In genomic region chr15:88219623-88220022, GRCh38 we compare ENCODE assay signal across 18 cellular contexts. TPM values are rescaled to one million over a fixed set of nuclear protein-coding genes. Genes with fewer than 3 reads are reported as not detected.
DNase-seq lines count a peak whose midpoint lies in the region; ATAC-seq, FAIRE-seq and TF ChIP-seq lines count a peak whose summit lies in the region.
"Had no signal": no experiment of that assay in that cellular context is flagged by ENCODE, and none has a peak within 500 bp of the region (broad histone marks: within the 10 kb centered on the region; RNA-seq: fewer than 3 reads in every experiment).

No MANE protein-coding gene starts in this region.

- H3K27ac ChIP-seq in IMR-90 (ENCODE audit: insufficient read depth, low read length) (no peak overlapping the region), tibial artery (peak overlapping the region; percentile 16 to 34), transverse colon (no peak overlapping the region)
- H3K27ac ChIP-seq: BLaER1 treated with 17β-estradiol and CSF1 and Interleukin-3, amounts not matched to agents 10 nM and 100 nM had no signal

- H3K4me1 Mint-ChIP-seq in neural crest cell, result no peaks in the 10 kb centered on the region
- H3K4me1 Mint-ChIP-seq: CD4-positive, CD25-positive, alpha-beta regulatory T cell had no signal

- WGBS in IMR-90 (ENCODE audit: extremely low coverage in 2 of 2, insufficient read length in 1 of 2), 2 experiments, result no CpG with 5 or more reads among the region's 3 CpGs
- 46 to 50% methylated on average over 2 to 3 of the region's 3 CpGs for WGBS in transverse colon (ENCODE audit: low coverage in 1 of 2), 2 donors

- H2BK20ac ChIP-seq in IMR-90 (ENCODE audit: low read depth, low read length), result no peak overlapping the region

- H3K4ac ChIP-seq in IMR-90 (ENCODE audit: low read depth, low read length), result no peak overlapping the region

- no peak overlapping the region for H4K91ac ChIP-seq in IMR-90 (ENCODE audit: insufficient read depth, low read depth, low read length)

- no peak overlapping the region for H3K4me3 Mint-ChIP-seq in neural crest cell
- H3K4me3 Mint-ChIP-seq: CD4-positive, CD25-positive, alpha-beta regulatory T cell; HFFc6 had no signal

- no peaks in the 10 kb centered on the region for H3K36me3 Mint-ChIP-seq in neural crest cell (ENCODE audit: low read depth)
- H3K36me3 Mint-ChIP-seq: CD4-positive, CD25-positive, alpha-beta regulatory T cell had no signal

- no peak overlapping the region for H3K9ac ChIP-seq in IMR-90 (ENCODE audit: low read depth, low read length)
- H3K9ac ChIP-seq: BLaER1 treated with 17β-estradiol and CSF1 and Interleukin-3, amounts not matched to agents 10 nM and 100 nM had no signal

- no peak overlapping the region for H4K5ac ChIP-seq in IMR-90 (ENCODE audit: low read depth, low read length)

- no peak for TF ChIP-seq POLR2A in IMR-90 (IDR thresholded peaks at IDR 0.05; ENCODE audit: low read depth, low read length)
- no peak for TF ChIP-seq POLR2A in transverse colon (IDR thresholded peaks at IDR 0.05)
- no peak for TF ChIP-seq POLR2A in GM12892 (IDR thresholded peaks at IDR 0.05; ENCODE audit: low read depth, low read length)

- H3K14ac ChIP-seq in IMR-90 (replicated peaks; ENCODE audit: low read depth, low read length), result no peak overlapping the region

- H2AFZ ChIP-seq in IMR-90 (replicated peaks; ENCODE audit: low read length, poor library complexity), result peak overlapping the region; percentile 14

- no peaks in the 10 kb centered on the region for H3K27me3 ChIP-seq in IMR-90 (ENCODE audit: control insufficient read depth, insufficient read depth, low read length)
- no peaks in the 10 kb centered on the region for H3K27me3 ChIP-seq in tibial artery
- no peaks in the 10 kb centered on the region for H3K27me3 ChIP-seq in transverse colon
- H3K27me3 ChIP-seq: BLaER1 treated with 17β-estradiol and CSF1 and Interleukin-3, amounts not matched to agents 10 nM and 100 nM had no signal

- H3K79me1 ChIP-seq in IMR-90 (ENCODE audit: low read depth in 1 of 2, low read length in 2 of 2), result no peaks in the 10 kb centered on the region

- no peak overlapping the region for H2BK120ac ChIP-seq in IMR-90 (ENCODE audit: low read depth, low read length)

- peak overlapping the region; percentile 6 for H3K27ac Mint-ChIP-seq in neural crest cell (ENCODE audit: unreplicated experiment)
- H3K27ac Mint-ChIP-seq: CD4-positive, CD25-positive, alpha-beta regulatory T cell; HFFc6 had no signal

- TF ChIP-seq CTCF in IMR-90 (conservative IDR thresholded peaks at IDR 0.05; ENCODE audit: low read depth, low read length), result no peak
- TF ChIP-seq CTCF in neural crest cell (conservative IDR thresholded peaks at IDR 0.05), result no peak
- TF ChIP-seq CTCF in tibial artery (IDR thresholded peaks at IDR 0.05), result no peak
- no peak for TF ChIP-seq CTCF in transverse colon (IDR thresholded peaks at IDR 0.05)

- no peak overlapping the region for H3K56ac ChIP-seq in IMR-90 (ENCODE audit: extremely low read depth, insufficient read depth, low read length)

- intact Hi-C loops in IMR-90 (cut with micrococcal nuclease), result no loop called here
- intact Hi-C loops in tibial artery (cut with DNase I; ENCODE audit: low total_unique reads), result no loop called here
- intact Hi-C loops in transverse colon (cut with DNase I; ENCODE audit: low total_unique reads), result no loop called here

- H3K4me2 ChIP-seq in IMR-90 (ENCODE audit: low read depth, low read length), result no peak overlapping the region

- TF ChIP-seq RAD21 in IMR-90 (IDR thresholded peaks at IDR 0.05; ENCODE audit: low read length), result no peak

- DNase-seq in IMR-90 (no peak), cerebellum (ENCODE audit: low spot score) (peak; percentile 38), neural crest cell (ENCODE audit: low read depth, low spot score) (no peak), tibial artery (no peak), HTR-8/SVneo (ENCODE audit: insufficient read length, low spot score) (no peak), transverse colon (no peak), GM12892 (ENCODE audit: insufficient read length) (no peak)
- DNase-seq: ACHN; Calu3; CD4-positive, CD25-positive, alpha-beta regulatory T cell; DMS 273 treated with DMSO at 0.1 percent for 48 hours; HCEC 1CT; HFFc6 had no signal

- CTCF ChIA-PET in IMR-90 (lab: Yijun Ruan, JAX), result no interaction called here

- no peak for ATAC-seq in IMR-90 (ENCODE audit: low read depth)
- ATAC-seq: GM12878, HepG2 had no signal

- no peak overlapping the region for H2BK5ac ChIP-seq in IMR-90 (ENCODE audit: low read depth, low read length, poor library complexity, severe bottlenecking)

- no peak for TF ChIP-seq EP300 in transverse colon (IDR thresholded peaks at IDR 0.05; ENCODE audit: low read depth)

- H3K9me3 ChIP-seq in IMR-90 (ENCODE audit: control insufficient read depth, insufficient read depth, low read length) (peaks cover 8% of the 10 kb centered on the region), tibial artery (no peaks in the 10 kb centered on the region), transverse colon (no peaks in the 10 kb centered on the region)

- H3K4me3 ChIP-seq in IMR-90 (ENCODE audit: insufficient read depth, low read depth, low read length) (no peak overlapping the region), tibial artery (no peak overlapping the region), transverse colon (no peak overlapping the region)
- H3K4me3 ChIP-seq: BLaER1 treated with 17β-estradiol and CSF1 and Interleukin-3, amounts not matched to agents 10 nM and 100 nM; GM12878 had no signal

- H4K8ac ChIP-seq in IMR-90 (ENCODE audit: low read depth in 2 of 2, low read length in 2 of 2), result no peak overlapping the region

- H3K27me3 Mint-ChIP-seq in neural crest cell (ENCODE audit: low read depth), result no peaks in the 10 kb centered on the region
- H3K27me3 Mint-ChIP-seq: CD4-positive, CD25-positive, alpha-beta regulatory T cell had no signal

- FAIRE-seq in HTR-8/SVneo (lab: Jason Lieb, UNC), result no peak
- no peak for FAIRE-seq in GM12892 (lab: Jason Lieb, UNC)
- FAIRE-seq: GM12878, H1, HepG2 had no signal

- dilution Hi-C loops in IMR-90 (cut with HindIII; ENCODE audit: low sequenced_read_pairs, unreplicated experiment), result no loop called here

- POLR2A ChIA-PET in IMR-90 (lab: Charles Lee; ENCODE audit: unreplicated experiment), result no interaction called here

- H3K9me3 Mint-ChIP-seq in neural crest cell, result peaks cover 4% of the 10 kb centered on the region

- no peak overlapping the region for H2BK15ac ChIP-seq in IMR-90 (ENCODE audit: low read depth, low read length)

- in situ Hi-C loops in IMR-90 (cut with MboI; ENCODE audit: low sequenced_read_pairs), result no loop called here
- in situ Hi-C loops in transverse colon (cut with MboI; ENCODE audit: low pct_ligation_motif_present in 1 of 4, low pct_unique_long_range_greater_than_20kb in 1 of 4, low sequenced_read_pairs in 3 of 4), result no loop called here

- H2AK5ac ChIP-seq in IMR-90 (ENCODE audit: low read depth, low read length), result no peak overlapping the region

- H3K9me1 ChIP-seq in IMR-90 (ENCODE audit: insufficient read depth, low read length), result no peaks in the 10 kb centered on the region

- BruUV-seq in IMR-90 (replicated peaks; lab: Mats Ljungman, UMichigan), result no TSS peak

- no peak overlapping the region for H3K18ac ChIP-seq in IMR-90 (ENCODE audit: low read depth, low read length)

- H4K20me1 ChIP-seq in IMR-90 (ENCODE audit: insufficient read depth, low read length), result no peaks in the 10 kb centered on the region
- H4K20me1 ChIP-seq: BLaER1 treated with 17β-estradiol and CSF1 and Interleukin-3, amounts not matched to agents 10 nM and 100 nM had no signal

- H2AK9ac ChIP-seq in IMR-90 (replicated peaks; ENCODE audit: low read depth, low read length, poor library complexity), result no peak overlapping the region

- no peak overlapping the region for H3K23ac ChIP-seq in IMR-90 (ENCODE audit: low read depth, low read length)

- H3K4me1 ChIP-seq in IMR-90 (ENCODE audit: control insufficient read depth, insufficient read depth, low read length), result no peaks in the 10 kb centered on the region
- H3K4me1 ChIP-seq in tibial artery, result peaks cover 0 to 69% (median 36%) of the 10 kb centered on the region in 4 donors
- no peaks in the 10 kb centered on the region for H3K4me1 ChIP-seq in transverse colon

- no peaks in the 10 kb centered on the region for H3K36me3 ChIP-seq in IMR-90 (ENCODE audit: control insufficient read depth, insufficient read depth, low read length)
- H3K36me3 ChIP-seq in tibial artery, result no peaks in the 10 kb centered on the region
- no peaks in the 10 kb centered on the region for H3K36me3 ChIP-seq in transverse colon
- H3K36me3 ChIP-seq: BLaER1 treated with 17β-estradiol and CSF1 and Interleukin-3, amounts not matched to agents 10 nM and 100 nM had no signal

TF ChIP-seq in IMR-90, 13 proteins besides CTCF, POLR2A, EP300 and RAD21 (continues in another document):
- TF ChIP-seq ELK1 (IDR thresholded peaks at IDR 0.05; ENCODE audit: borderline replicate concordance, low read depth, low read length) (no peak), MXI1 (IDR thresholded peaks at IDR 0.05; ENCODE audit: borderline replicate concordance, low read depth, low read length) (no peak), BHLHE40 (IDR thresholded peaks at IDR 0.05; ENCODE audit: low read depth, low read length) (no peak), MAZ (IDR thresholded peaks at IDR 0.05; ENCODE audit: borderline replicate concordance, low read depth, low read length) (no peak), RCOR1 (IDR thresholded peaks at IDR 0.05; ENCODE audit: insufficient replicate concordance, low read length) (no peak), CHD1 (IDR thresholded peaks at IDR 0.05; ENCODE audit: low read depth, low read length) (no peak), FOS (IDR thresholded peaks at IDR 0.05; ENCODE audit: low read depth, low read length) (no peak), NFE2L2 (IDR thresholded peaks at IDR 0.05; ENCODE audit: low read depth, low read length) (no peak), MAFK (IDR thresholded peaks at IDR 0.05; ENCODE audit: low read depth, low read length) (no peak), CEBPB (IDR thresholded peaks at IDR 0.05; ENCODE audit: low read depth, low read length) (no peak), SMC3 (IDR thresholded peaks at IDR 0.05; ENCODE audit: low read depth, low read length) (no peak)

RNA-seq across cellular contexts. Expression of gene NTRK3, which starts 36.9 kb away (rescaled TPM):
- total RNA-seq in IMR-90 (2012; rRNA removed) (under 0.01 TPM in 2 replicates), cerebellum (91.4 TPM), neural crest cell (1.1 and 2.3 TPM in 2 replicates), transverse colon (1 to 10 TPM; 1.1 to 2.8 (median 2.4) TPM)
- 0.01 and 0.15 TPM in 2 replicates for polyA plus RNA-seq in IMR-90 (2012; rRNA removed)
- polyA plus RNA-seq in IMR-90 (2012; cell fraction: cytosol; rRNA removed), result 0.09 and 0.18 TPM in 2 replicates
- 0.26 TPM in 2 replicates for polyA plus RNA-seq in IMR-90 (2012; cell fraction: nucleus; rRNA removed; ENCODE audit: low replicate concordance)
- polyA plus RNA-seq in GM12892 (2012; ENCODE audit: missing spikeins), result not detected
- total RNA-seq: A172; Calu3; CD4-positive, CD25-positive, alpha-beta regulatory T cell; GM12878; HepG2 had no signal
- polyA plus RNA-seq: CD4-positive, CD25-positive, alpha-beta regulatory T cell; GM12878; HepG2 had no signal

Comparison
In these comparisons a context has a peak if more than half of its experiments do, and no peak if none do; other contexts are left out.
1. H3K27ac ChIP-seq: peak in tibial artery (2 of 2); none in IMR-90 (single experiment) and transverse colon (0 of 4).
2. RNA of gene NTRK3, which starts 36.9 kb away (total RNA-seq): 91.4 TPM in cerebellum (single experiment); 1.1 to 2.8 TPM in transverse colon, 1.1 to 2.3 TPM in neural crest cell and under 0.01 TPM in IMR-90; every median in the first group is over 10 times any median in the second.